In genomic region chr17:34979650-34980352, GRCh38 we compare ENCODE assay signal across 8 cellular contexts. TPM values are rescaled to one million over a fixed set of nuclear protein-coding genes. Genes with fewer than 3 reads are reported as not detected.
DNase-seq lines count a peak whose midpoint lies in the region; ATAC-seq and TF ChIP-seq lines count a peak whose summit lies in the region.

No MANE protein-coding gene starts in this region.

- H4K20me1 ChIP-seq in DND-41 (ENCODE audit: insufficient read depth, low read length) = no peaks in the 10 kb centered on the region

- peak overlapping the region; percentile 94 to 98 (median 98) for H3K27ac Mint-ChIP-seq in nephron

- H3K4me3 ChIP-seq in DND-41 (ENCODE audit: low read depth in 1 of 2, low read length in 2 of 2) (peak overlapping the region; percentile 82 to 89), NB4 (ENCODE audit: low read depth, low read length) (peak overlapping the region; percentile 80), colonic mucosa (peak overlapping the region; percentile 92)

- no peaks in the 10 kb centered on the region for H3K9me3 Mint-ChIP-seq in nephron

- peak overlapping the region; percentile 96 for H3K27ac ChIP-seq in DND-41 (ENCODE audit: low read length)
- peak overlapping the region; percentile 99 for H3K27ac ChIP-seq in colonic mucosa

- H3K4me1 Mint-ChIP-seq in nephron = peaks cover 40% of the 10 kb centered on the region

- no peaks in the 10 kb centered on the region for H3K27me3 Mint-ChIP-seq in nephron (ENCODE audit: low read depth)

- no peak for ATAC-seq in DND-41 (ENCODE audit: insufficient read depth, low read depth)
- no peak for ATAC-seq in HG03280 (IDR thresholded peaks at IDR 0.05; ENCODE audit: unreplicated experiment)

- H3K36me3 ChIP-seq in DND-41 (ENCODE audit: insufficient read depth, low read length) (peaks cover 18% of the 10 kb centered on the region), colonic mucosa (no peaks in the 10 kb centered on the region)

- H2AFZ ChIP-seq in DND-41 (ENCODE audit: low read depth, low read length) = peak overlapping the region; percentile 60

- H3K4me1 ChIP-seq in DND-41 (ENCODE audit: insufficient read depth, low read length) (peaks cover 49% of the 10 kb centered on the region), colonic mucosa (no peaks in the 10 kb centered on the region)

- H3K4me2 ChIP-seq in DND-41 (ENCODE audit: insufficient read depth, low read length) = peak overlapping the region; percentile 81

- H3K4me3 Mint-ChIP-seq in nephron = peak overlapping the region; percentile 91 to 97 (median 91)

- peaks cover 10% of the 10 kb centered on the region for H3K36me3 Mint-ChIP-seq in nephron (ENCODE audit: low read depth)

- H3K79me2 ChIP-seq in DND-41 (ENCODE audit: insufficient read depth, low read length) = peaks cover 39% of the 10 kb centered on the region

- no peaks in the 10 kb centered on the region for H3K9me3 ChIP-seq in DND-41 (ENCODE audit: insufficient read depth, low read length, severe bottlenecking)
- H3K9me3 ChIP-seq in colonic mucosa = no peaks in the 10 kb centered on the region

- intact Hi-C loops in colonic mucosa (cut with DNase I) = no loop called here

- no peak for TF ChIP-seq CTCF in DND-41 (IDR thresholded peaks at IDR 0.05; ENCODE audit: borderline replicate concordance, extremely low read depth, low read length, poor library complexity, severe bottlenecking)
- no peak for TF ChIP-seq CTCF in NB4 (IDR thresholded peaks at IDR 0.05; ENCODE audit: low read depth, low read length)
- no peak for TF ChIP-seq CTCF in colonic mucosa (IDR thresholded peaks at IDR 0.05)
- TF ChIP-seq CTCF in nephron (IDR thresholded peaks at IDR 0.05; ENCODE audit: unreplicated experiment in 3 of 3) = no peak

- TF ChIP-seq POLR2A in NB4 (IDR thresholded peaks at IDR 0.05; ENCODE audit: extremely low read depth, insufficient read length) = no peak

- H3K9ac ChIP-seq in DND-41 (ENCODE audit: low read depth, low read length) (peak overlapping the region; percentile 95), colonic mucosa (ENCODE audit: low read depth in 2 of 2, low read length in 2 of 2) (peak overlapping the region; percentile 48 to 89)

- DNase-seq in DND-41 (no peak), NB4 (ENCODE audit: low read depth) (peak; percentile 62), colonic mucosa (no peak), EL (no peak), NOMO-1 treated with dmso at 0.1 percent for 144 hours (lab: John Stamatoyannopoulos, UW; ENCODE audit: unreplicated experiment) (no peak), pons (ENCODE audit: low spot score) (no peak)

- H3K27me3 ChIP-seq in DND-41 (ENCODE audit: insufficient read depth, low read length, poor library complexity) = no peaks in the 10 kb centered on the region
- H3K27me3 ChIP-seq in colonic mucosa = no peaks in the 10 kb centered on the region

RNA-seq across cellular contexts. Expression of gene LIG3, which starts 0.5 kb away (rescaled TPM):
- 10 to 100 TPM; 29.1 to 42.9 TPM for total RNA-seq in colonic mucosa

RNA-seq across cellular contexts. Expression of gene ZNF830, which starts 18.5 kb away (rescaled TPM):
- total RNA-seq in colonic mucosa = 10 to 100 TPM; 12.6 to 14.3 TPM

RNA-seq across cellular contexts. Expression of gene CCT6B, which starts 18.5 kb away (rescaled TPM):
- total RNA-seq in colonic mucosa = 1 to 10 TPM in 1 of 2 donors, under 1 TPM in 1; 0.67 to 2.3 TPM
